28 cellular contexts compared by ENCODE assay signal in the genomic region with DNA sequence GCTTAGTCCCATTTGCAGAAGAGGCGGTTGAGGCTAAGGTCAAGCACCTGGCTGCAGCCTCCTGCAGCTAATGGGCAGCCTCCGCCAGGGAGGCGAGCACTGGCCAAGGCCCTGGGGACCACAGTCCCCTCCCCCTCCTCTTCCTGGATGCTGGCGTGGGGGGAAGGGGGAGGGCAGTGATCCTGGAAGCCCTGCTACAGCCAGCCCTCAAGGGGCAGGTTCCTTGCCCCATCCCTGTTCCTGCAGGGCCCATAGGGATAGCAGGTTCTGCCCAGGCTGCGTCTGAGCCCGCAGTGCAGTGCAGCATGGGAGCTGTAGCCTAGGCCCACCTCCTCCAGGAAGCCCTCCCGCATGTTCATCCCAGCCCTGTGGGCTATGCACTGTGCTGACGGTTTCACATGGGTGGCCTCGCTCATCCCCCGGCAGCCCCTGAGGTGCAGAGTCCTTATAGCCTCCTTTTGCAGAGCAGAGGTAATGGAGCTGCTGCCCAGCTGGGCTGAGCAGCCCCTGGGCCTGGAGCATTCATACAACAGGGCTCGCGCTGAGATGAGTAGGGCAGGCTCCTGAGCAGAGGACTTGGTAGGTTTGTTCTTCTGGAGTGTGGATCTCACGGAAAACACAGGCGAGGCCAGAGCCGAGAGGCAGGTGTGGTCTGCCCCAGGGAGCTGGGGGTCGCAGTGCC. TPM values are rescaled to one million over a fixed set of nuclear protein-coding genes. Genes with fewer than 3 reads are reported as not detected.
"Had no signal": no experiment of that assay in that cellular context is flagged by ENCODE, and none has a peak within 500 bp of the region (broad histone marks: within the 10 kb centered on the region; RNA-seq: fewer than 3 reads in every experiment).

No MANE protein-coding gene starts in this region.

- H3K27me3 ChIP-seq: testis had no signal

- H3K4me1 Mint-ChIP-seq: stimulated activated memory B cell treated with anti-CD40 and anti-IgM and Interleukin-4, amounts not matched to agents 10 μg/mL and 1 μg/mL and 100 μg/mL, for 72 hours; stimulated activated naive CD8-positive, alpha-beta T cell treated with anti-CD3 and anti-CD28 coated beads, Interleukin-15, amount 100 ng/mL, for 72 hours had no signal

- H3K9me3 ChIP-seq: colonic mucosa, heart left ventricle, spleen, testis, transverse colon had no signal

- DNase-seq: colonic mucosa; dermis blood vessel endothelial cell; effector CD8-positive, alpha-beta T cell; foreskin melanocyte; heart left ventricle; hippocampal formation; left colon; left ventricle myocardium superior; mesenchymal stem cell; midbrain; spleen; stimulated activated CD4-positive, alpha-beta T cell treated with anti-CD3 and anti-CD28 coated beads, Interleukin-15, amount 100 ng/mL, for 24 hours; stimulated activated CD4-positive, alpha-beta T cell treated with anti-CD3 and anti-CD28 coated beads, Interleukin-1b, Interleukin-23, amount 100 ng/mL, for 48 hours; stimulated activated CD4-positive, alpha-beta T cell treated with anti-CD3 and anti-CD28 coated beads, Interleukin-4, amount 100 ng/mL, for 24 hours; stimulated activated naive CD8-positive, alpha-beta T cell treated with anti-CD3 and anti-CD28 coated beads, Interleukin-15, amount 100 ng/mL, for 72 hours; testis; transverse colon had no signal

- H3K9me3 Mint-ChIP-seq: natural killer cell treated with Interleukin-12 subunit alpha and Interleukin-12 subunit beta and Interleukin-15 and Interleukin-18, amount 100 ng/mL, for 72 hours had no signal

- H3K9ac ChIP-seq: parathyroid adenoma had no signal

- H3K4me3 ChIP-seq: colonic mucosa, heart left ventricle, lung, spleen, testis, transverse colon had no signal

- ATAC-seq: left colon; left ventricle myocardium superior; natural killer cell treated with Interleukin-12 subunit alpha and Interleukin-12 subunit beta and Interleukin-15 and Interleukin-18, amount 100 ng/mL, for 72 hours; sciatic nerve; stimulated activated memory B cell treated with anti-CD40 and anti-IgM and Interleukin-4, amounts not matched to agents 10 μg/mL and 1 μg/mL and 100 μg/mL, for 72 hours; stimulated activated naive CD8-positive, alpha-beta T cell treated with anti-CD3 and anti-CD28 coated beads, Interleukin-15, amount 100 ng/mL, for 72 hours had no signal

- H3K27ac ChIP-seq: colonic mucosa, heart left ventricle, parathyroid adenoma, spleen, testis, transverse colon had no signal

- H2AFZ ChIP-seq: parathyroid adenoma had no signal

- H3K4me1 ChIP-seq: colonic mucosa, heart left ventricle, parathyroid adenoma, transverse colon had no signal

- H3K27ac Mint-ChIP-seq: natural killer cell treated with Interleukin-12 subunit alpha and Interleukin-12 subunit beta and Interleukin-15 and Interleukin-18, amount 100 ng/mL, for 72 hours; stimulated activated memory B cell treated with anti-CD40 and anti-IgM and Interleukin-4, amounts not matched to agents 10 μg/mL and 1 μg/mL and 100 μg/mL, for 72 hours; stimulated activated naive CD8-positive, alpha-beta T cell treated with anti-CD3 and anti-CD28 coated beads, Interleukin-15, amount 100 ng/mL, for 72 hours had no signal

- H3K4me3 Mint-ChIP-seq: natural killer cell treated with Interleukin-12 subunit alpha and Interleukin-12 subunit beta and Interleukin-15 and Interleukin-18, amount 100 ng/mL, for 72 hours; stimulated activated memory B cell treated with anti-CD40 and anti-IgM and Interleukin-4, amounts not matched to agents 10 μg/mL and 1 μg/mL and 100 μg/mL, for 72 hours; stimulated activated naive CD8-positive, alpha-beta T cell treated with anti-CD3 and anti-CD28 coated beads, Interleukin-15, amount 100 ng/mL, for 72 hours had no signal

- H3K36me3 ChIP-seq: colonic mucosa, heart left ventricle, transverse colon had no signal

- H3K79me2 ChIP-seq: parathyroid adenoma had no signal

- H3K36me3 Mint-ChIP-seq: natural killer cell treated with Interleukin-12 subunit alpha and Interleukin-12 subunit beta and Interleukin-15 and Interleukin-18, amount 100 ng/mL, for 72 hours; stimulated activated memory B cell treated with anti-CD40 and anti-IgM and Interleukin-4, amounts not matched to agents 10 μg/mL and 1 μg/mL and 100 μg/mL, for 72 hours had no signal

RNA-seq across cellular contexts. Expression of a gene that starts 36.0 kb away (rescaled TPM):
- total RNA-seq: dermis blood vessel endothelial cell; kidney epithelial cell; natural killer cell treated with Interleukin-12 subunit alpha and Interleukin-12 subunit beta and Interleukin-15 and Interleukin-18, amount 100 ng/mL, for 72 hours had no signal

RNA-seq across cellular contexts. Expression of a gene that starts 38.7 kb away (rescaled TPM):
- total RNA-seq: colonic mucosa; dermis blood vessel endothelial cell; heart left ventricle; kidney epithelial cell; left colon; left ventricle myocardium superior; lung; natural killer cell treated with Interleukin-12 subunit alpha and Interleukin-12 subunit beta and Interleukin-15 and Interleukin-18, amount 100 ng/mL, for 72 hours; omental fat pad; pulmonary artery endothelial cell; sciatic nerve; spleen; subcutaneous adipose tissue; transverse colon; urinary bladder had no signal
- polyA plus RNA-seq: esophagus, heart left ventricle, lung, urinary bladder had no signal
